1 cellular context compared by ENCODE assay signal in genomic region chr4:157994863-157995262, GRCh38.
TF ChIP-seq lines count a peak whose summit lies in the region.

No MANE protein-coding gene starts in this region.

TF ChIP-seq in HepG2, 621 proteins besides CTCF, POLR2A, EP300 and RAD21 (continued from another document and continues in another):
- TF ChIP-seq, protein P1, sequence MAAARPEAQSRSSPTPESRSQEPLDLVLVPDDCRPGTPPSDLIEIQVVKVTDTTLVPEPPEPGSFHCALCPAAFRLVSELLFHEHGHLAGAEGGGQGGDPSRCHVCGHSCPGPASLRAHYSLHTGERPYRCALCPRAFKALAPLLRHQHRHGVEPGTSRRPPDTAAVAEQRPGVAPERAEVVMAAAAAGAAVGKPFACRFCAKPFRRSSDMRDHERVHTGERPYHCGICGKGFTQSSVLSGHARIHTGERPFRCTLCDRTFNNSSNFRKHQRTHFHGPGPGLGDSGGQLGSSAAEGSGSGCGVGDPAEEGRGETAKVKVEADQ (CRISPR knock-in tag; IDR thresholded peaks at IDR 0.05; ENCODE audit: borderline replicate concordance): no peak
- TF ChIP-seq DPF2 (CRISPR knock-in tag; IDR thresholded peaks at IDR 0.05; ENCODE audit: borderline replicate concordance, low read depth) (peak; percentile 99), MIXL1 (CRISPR knock-in tag; IDR thresholded peaks at IDR 0.05) (peak; percentile 96), ZNF44 (CRISPR knock-in tag; IDR thresholded peaks at IDR 0.05) (no peak), PLRG1 (conservative IDR thresholded peaks at IDR 0.05) (no peak), PATZ1 (CRISPR knock-in tag; IDR thresholded peaks at IDR 0.05) (peak; percentile 71), MTF2 (CRISPR knock-in tag; IDR thresholded peaks at IDR 0.05; ENCODE audit: borderline replicate concordance) (no peak), FOXO4 (CRISPR knock-in tag; conservative IDR thresholded peaks at IDR 0.05) (no peak), CEBPB (IDR thresholded peaks at IDR 0.05; ENCODE audit: borderline replicate concordance, low read depth, low read length) (peak; percentile 88; the same call in 1 of the 2 replicates), KDM6A (CRISPR knock-in tag; IDR thresholded peaks at IDR 0.05; ENCODE audit: low read depth) (peak; percentile 70), KIAA2018 (CRISPR knock-in tag; IDR thresholded peaks at IDR 0.05; ENCODE audit: borderline replicate concordance) (no peak), ARNT2 (CRISPR knock-in tag; IDR thresholded peaks at IDR 0.05; ENCODE audit: low read depth) (peak; percentile 43; the same call in 1 of the 2 replicates), ZNF777 (CRISPR knock-in tag; IDR thresholded peaks at IDR 0.05) (no peak), TAF15 (IDR thresholded peaks at IDR 0.05; ENCODE audit: low read depth, low read length, poor library complexity, severe bottlenecking) (no peak), ZBTB7A (CRISPR knock-in tag; IDR thresholded peaks at IDR 0.05) (no peak), NR2F6 (IDR thresholded peaks at IDR 0.05) (peak; percentile 87), NR2F6 (CRISPR knock-in tag; IDR thresholded peaks at IDR 0.05) (peak; percentile 88), ZFP36L2 (CRISPR knock-in tag; IDR thresholded peaks at IDR 0.05) (no peak), ZNF552 (CRISPR knock-in tag; IDR thresholded peaks at IDR 0.05; ENCODE audit: borderline replicate concordance) (no peak), ZNF564 (CRISPR knock-in tag; IDR thresholded peaks at IDR 0.05) (no peak), HNRNPH1 (optimal IDR thresholded peaks at IDR 0.05; ENCODE audit: low read depth, low read length) (no peak), ZIK1 (CRISPR knock-in tag; IDR thresholded peaks at IDR 0.05; ENCODE audit: borderline replicate concordance, low read depth) (no peak), SP1 (IDR thresholded peaks at IDR 0.05) (no peak), SP1 (CRISPR knock-in tag; IDR thresholded peaks at IDR 0.05) (no peak), ZNF780A (CRISPR knock-in tag; IDR thresholded peaks at IDR 0.05) (no peak), ISX (CRISPR knock-in tag; conservative IDR thresholded peaks at IDR 0.05) (no peak), TP53 (CRISPR knock-in tag; conservative IDR thresholded peaks at IDR 0.05) (peak; percentile 76; the same call in 1 of the 2 replicates), STAT5B (CRISPR knock-in tag; IDR thresholded peaks at IDR 0.05) (peak; percentile 87), ERF (CRISPR knock-in tag; IDR thresholded peaks at IDR 0.05) (peak; percentile 95), ZNF703 (CRISPR knock-in tag; IDR thresholded peaks at IDR 0.05; ENCODE audit: borderline replicate concordance) (peak; percentile 53; the same call in 1 of the 2 replicates), HOXA5 (CRISPR knock-in tag; IDR thresholded peaks at IDR 0.05) (0 out of 2 replicates have a peak, but pooled peaks have one; percentile 68), ZNF724P (CRISPR knock-in tag; IDR thresholded peaks at IDR 0.05; ENCODE audit: borderline replicate concordance) (no peak), ELF4 (CRISPR knock-in tag; IDR thresholded peaks at IDR 0.05; ENCODE audit: borderline replicate concordance) (no peak), NCOR1 (IDR thresholded peaks at IDR 0.05; ENCODE audit: borderline replicate concordance, low read length) (peak; percentile 95), PHB2 (IDR thresholded peaks at IDR 0.05; ENCODE audit: partially characterized antibody) (no peak), SETDB1 (CRISPR knock-in tag; IDR thresholded peaks at IDR 0.05; ENCODE audit: borderline replicate concordance) (no peak), ZNF543 (CRISPR knock-in tag; IDR thresholded peaks at IDR 0.05) (no peak), HMGA1 (CRISPR knock-in tag; conservative IDR thresholded peaks at IDR 0.05) (no peak), ZNF530 (CRISPR knock-in tag; IDR thresholded peaks at IDR 0.05; ENCODE audit: low read depth) (no peak), FIP1L1 (IDR thresholded peaks at IDR 0.05; ENCODE audit: borderline replicate concordance, insufficient read depth, low read depth, low read length) (no peak), ZFYVE20 (CRISPR knock-in tag; IDR thresholded peaks at IDR 0.05; ENCODE audit: borderline replicate concordance, low read depth) (no peak), EEA1 (CRISPR knock-in tag; IDR thresholded peaks at IDR 0.05; ENCODE audit: borderline replicate concordance) (no peak), ARID2 (CRISPR knock-in tag; IDR thresholded peaks at IDR 0.05; ENCODE audit: borderline replicate concordance) (no peak), ZNF441 (CRISPR knock-in tag; IDR thresholded peaks at IDR 0.05; ENCODE audit: borderline replicate concordance) (no peak), KLF11 (CRISPR knock-in tag; IDR thresholded peaks at IDR 0.05) (0 out of 2 replicates have a peak, but pooled peaks have one; percentile 58), ZSCAN31 (CRISPR knock-in tag; IDR thresholded peaks at IDR 0.05; ENCODE audit: low read depth) (0 out of 2 replicates have a peak, but pooled peaks have one; percentile 47), TCF7 (IDR thresholded peaks at IDR 0.05; ENCODE audit: low read depth) (peak; percentile 100), ZNF446 (CRISPR knock-in tag; IDR thresholded peaks at IDR 0.05) (no peak), ZNF788 (CRISPR knock-in tag; IDR thresholded peaks at IDR 0.05; ENCODE audit: borderline replicate concordance) (no peak), TGIF2 (CRISPR knock-in tag; IDR thresholded peaks at IDR 0.05) (peak; percentile 56; the same call in 1 of the 2 replicates)
- TF ChIP-seq, protein P2, sequence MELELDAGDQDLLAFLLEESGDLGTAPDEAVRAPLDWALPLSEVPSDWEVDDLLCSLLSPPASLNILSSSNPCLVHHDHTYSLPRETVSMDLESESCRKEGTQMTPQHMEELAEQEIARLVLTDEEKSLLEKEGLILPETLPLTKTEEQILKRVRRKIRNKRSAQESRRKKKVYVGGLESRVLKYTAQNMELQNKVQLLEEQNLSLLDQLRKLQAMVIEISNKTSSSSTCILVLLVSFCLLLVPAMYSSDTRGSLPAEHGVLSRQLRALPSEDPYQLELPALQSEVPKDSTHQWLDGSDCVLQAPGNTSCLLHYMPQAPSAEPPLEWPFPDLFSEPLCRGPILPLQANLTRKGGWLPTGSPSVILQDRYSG (CRISPR knock-in tag; IDR thresholded peaks at IDR 0.05): no peak
- TF ChIP-seq, protein P3, sequence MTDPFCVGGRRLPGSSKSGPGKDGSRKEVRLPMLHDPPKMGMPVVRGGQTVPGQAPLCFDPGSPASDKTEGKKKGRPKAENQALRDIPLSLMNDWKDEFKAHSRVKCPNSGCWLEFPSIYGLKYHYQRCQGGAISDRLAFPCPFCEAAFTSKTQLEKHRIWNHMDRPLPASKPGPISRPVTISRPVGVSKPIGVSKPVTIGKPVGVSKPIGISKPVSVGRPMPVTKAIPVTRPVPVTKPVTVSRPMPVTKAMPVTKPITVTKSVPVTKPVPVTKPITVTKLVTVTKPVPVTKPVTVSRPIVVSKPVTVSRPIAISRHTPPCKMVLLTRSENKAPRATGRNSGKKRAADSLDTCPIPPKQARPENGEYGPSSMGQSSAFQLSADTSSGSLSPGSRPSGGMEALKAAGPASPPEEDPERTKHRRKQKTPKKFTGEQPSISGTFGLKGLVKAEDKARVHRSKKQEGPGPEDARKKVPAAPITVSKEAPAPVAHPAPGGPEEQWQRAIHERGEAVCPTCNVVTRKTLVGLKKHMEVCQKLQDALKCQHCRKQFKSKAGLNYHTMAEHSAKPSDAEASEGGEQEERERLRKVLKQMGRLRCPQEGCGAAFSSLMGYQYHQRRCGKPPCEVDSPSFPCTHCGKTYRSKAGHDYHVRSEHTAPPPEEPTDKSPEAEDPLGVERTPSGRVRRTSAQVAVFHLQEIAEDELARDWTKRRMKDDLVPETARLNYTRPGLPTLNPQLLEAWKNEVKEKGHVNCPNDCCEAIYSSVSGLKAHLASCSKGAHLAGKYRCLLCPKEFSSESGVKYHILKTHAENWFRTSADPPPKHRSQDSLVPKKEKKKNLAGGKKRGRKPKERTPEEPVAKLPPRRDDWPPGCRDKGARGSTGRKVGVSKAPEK (CRISPR knock-in tag; IDR thresholded peaks at IDR 0.05; ENCODE audit: borderline replicate concordance): 0 out of 2 replicates have a peak, but pooled peaks have one; percentile 67
- TF ChIP-seq, protein P4, sequence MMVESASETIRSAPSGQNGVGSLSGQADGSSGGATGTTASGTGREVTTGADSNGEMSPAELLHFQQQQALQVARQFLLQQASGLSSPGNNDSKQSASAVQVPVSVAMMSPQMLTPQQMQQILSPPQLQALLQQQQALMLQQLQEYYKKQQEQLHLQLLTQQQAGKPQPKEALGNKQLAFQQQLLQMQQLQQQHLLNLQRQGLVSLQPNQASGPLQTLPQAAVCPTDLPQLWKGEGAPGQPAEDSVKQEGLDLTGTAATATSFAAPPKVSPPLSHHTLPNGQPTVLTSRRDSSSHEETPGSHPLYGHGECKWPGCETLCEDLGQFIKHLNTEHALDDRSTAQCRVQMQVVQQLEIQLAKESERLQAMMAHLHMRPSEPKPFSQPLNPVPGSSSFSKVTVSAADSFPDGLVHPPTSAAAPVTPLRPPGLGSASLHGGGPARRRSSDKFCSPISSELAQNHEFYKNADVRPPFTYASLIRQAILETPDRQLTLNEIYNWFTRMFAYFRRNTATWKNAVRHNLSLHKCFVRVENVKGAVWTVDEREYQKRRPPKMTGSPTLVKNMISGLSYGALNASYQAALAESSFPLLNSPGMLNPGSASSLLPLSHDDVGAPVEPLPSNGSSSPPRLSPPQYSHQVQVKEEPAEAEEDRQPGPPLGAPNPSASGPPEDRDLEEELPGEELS (CRISPR knock-in tag; IDR thresholded peaks at IDR 0.05): peak; percentile 100
